9 cellular contexts compared by ENCODE assay signal in the genomic region with DNA sequence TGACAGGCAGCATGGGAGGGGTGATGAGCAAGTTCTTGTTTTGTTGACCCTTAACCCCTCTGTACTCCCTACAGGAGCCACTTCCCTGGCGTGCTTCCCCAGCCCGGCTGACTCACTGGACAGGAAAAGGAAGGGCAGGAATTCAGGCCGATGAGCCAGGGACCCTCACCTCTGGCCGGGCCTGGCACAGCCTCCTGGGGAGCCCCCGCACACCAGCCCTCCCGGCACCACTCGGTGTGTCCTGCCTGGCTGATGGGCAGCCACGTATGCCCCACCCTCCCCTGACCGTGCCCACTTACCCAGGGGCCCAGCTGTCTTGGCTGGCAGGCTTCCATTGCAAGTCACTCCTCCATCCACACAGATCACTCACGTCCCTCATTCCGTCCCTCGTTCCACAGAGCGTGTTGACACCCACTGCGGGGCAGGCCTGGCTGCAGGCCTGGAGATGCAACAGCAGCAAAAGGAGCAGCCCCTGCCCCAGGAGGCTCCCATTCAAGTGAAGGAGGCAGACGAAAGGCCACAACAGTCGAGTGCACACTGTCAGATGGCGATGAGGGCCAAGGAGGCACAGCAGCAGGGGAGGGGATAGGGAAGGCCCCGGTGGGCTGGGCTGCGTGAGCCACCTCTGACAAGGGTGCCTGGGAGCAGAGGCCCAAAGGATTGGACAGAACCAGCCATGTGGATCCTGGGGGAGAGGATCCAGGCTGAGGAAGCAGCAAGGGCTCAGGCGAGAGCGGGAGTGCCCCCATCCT. TPM values are rescaled to one million over a fixed set of nuclear protein-coding genes. Genes with fewer than 3 reads are reported as not detected.
DNase-seq lines count a peak whose midpoint lies in the region; ATAC-seq and TF ChIP-seq lines count a peak whose summit lies in the region.
"Had no signal": no experiment of that assay in that cellular context is flagged by ENCODE, and none has a peak within 500 bp of the region (broad histone marks: within the 10 kb centered on the region; RNA-seq: fewer than 3 reads in every experiment).

No MANE protein-coding gene starts in this region.

- H3K36me3 ChIP-seq in subcutaneous abdominal adipose tissue (ENCODE audit: control insufficient read depth in 5 of 5, insufficient read depth in 5 of 5, low read length in 5 of 5) (no peaks in the 10 kb centered on the region), testis (ENCODE audit: low read depth, missing control alignments) (no peaks in the 10 kb centered on the region)

- no peak for TF ChIP-seq CTCF in cardiac fibroblast (IDR thresholded peaks at IDR 0.05; ENCODE audit: low read depth, low read length)
- no peak for TF ChIP-seq CTCF in testis (IDR thresholded peaks at IDR 0.05)

- H3K27ac ChIP-seq in subcutaneous abdominal adipose tissue (ENCODE audit: low read depth, low read length): peak overlapping the region; percentile 79
- H3K27ac ChIP-seq in testis: no peak overlapping the region
- H3K27ac ChIP-seq: foreskin keratinocyte had no signal

- no peaks in the 10 kb centered on the region for H3K9me3 ChIP-seq in subcutaneous abdominal adipose tissue (ENCODE audit: control insufficient read depth in 5 of 5, low read length in 5 of 5)
- no peaks in the 10 kb centered on the region for H3K9me3 ChIP-seq in testis

- 42 to 75% methylated on average over 14 to 18 of the region's 21 CpGs for WGBS in testis, 2 donors

- intact Hi-C loops in testis (cut with DNase I; ENCODE audit: low total_unique reads): no loop called here

- no peak for TF ChIP-seq POLR2A in testis (IDR thresholded peaks at IDR 0.05)

- H3K9ac ChIP-seq in subcutaneous abdominal adipose tissue (ENCODE audit: low read length in 5 of 5): peak overlapping the region in 2 of 5 donors; percentile 8 to 59

- peaks cover 28 to 63% (median 54%) of the 10 kb centered on the region in 5 donors for H3K4me1 ChIP-seq in subcutaneous abdominal adipose tissue (ENCODE audit: control insufficient read depth in 5 of 5, insufficient read depth in 5 of 5, low read length in 5 of 5)
- H3K4me1 ChIP-seq in testis: peaks cover 29% of the 10 kb centered on the region

- DNase-seq in HT1080 (ENCODE audit: low read depth) (peak; percentile 84), cardiac fibroblast (ENCODE audit: low read depth in 2 of 2) (peak; percentile 89 to 92), left kidney (ENCODE audit: low read depth, low spot score) (peak; percentile 65), testis (no peak), NCI-H510A treated with DMSO at 0.1 percent for 48 hours (lab: John Stamatoyannopoulos, UW) (no peak)
- no peak for DNase-seq in stimulated activated naive CD4-positive, alpha-beta T cell (lab: John Stamatoyannopoulos, UW)

- H3K4me3 ChIP-seq in cardiac fibroblast (replicated peaks in 1 of 2; ENCODE audit: low read depth in 2 of 2, low read length in 2 of 2) (no peak overlapping the region), subcutaneous abdominal adipose tissue (ENCODE audit: low read depth in 1 of 5, low read length in 5 of 5) (no peak overlapping the region), testis (no peak overlapping the region)

- ATAC-seq in GM21447 (IDR thresholded peaks at IDR 0.05; ENCODE audit: unreplicated experiment): no peak
- ATAC-seq: foreskin keratinocyte had no signal

- H3K27me3 ChIP-seq in subcutaneous abdominal adipose tissue (ENCODE audit: control insufficient read depth in 5 of 5, insufficient read depth in 4 of 5, low read length in 5 of 5): no peaks in the 10 kb centered on the region
- no peaks in the 10 kb centered on the region for H3K27me3 ChIP-seq in testis
- H3K27me3 ChIP-seq: foreskin keratinocyte had no signal

RNA-seq across cellular contexts. Expression of gene CD9, which starts 19.7 kb away (rescaled TPM):
- total RNA-seq in HT1080 (2014; rRNA removed; shearing (Covaris generic)): 35.8 and 41.8 TPM in 2 replicates
- 23.4 and 25.8 TPM in 2 replicates for polyA plus RNA-seq in HT1080 (2015; cell fraction: cytosol; rRNA removed)
- polyA plus RNA-seq in HT1080 (2015; cell fraction: nucleus; rRNA removed): 29.0 and 30.5 TPM in 2 replicates
- 10 to 100 TPM; 31.2 to 53.1 TPM for total RNA-seq in testis
- 94.2 TPM for polyA plus RNA-seq in testis (ENCODE audit: insufficient read depth, low read depth, low replicate concordance)

RNA-seq across cellular contexts. Expression of gene VWF, which starts 56.0 kb away (rescaled TPM):
- total RNA-seq in HT1080 (2014; rRNA removed; shearing (Covaris generic)): not detected in 2 replicates
- polyA plus RNA-seq in HT1080 (2015; cell fraction: cytosol; rRNA removed): 0.01 and 0.03 TPM in 2 replicates
- 0.02 TPM in 2 replicates for polyA plus RNA-seq in HT1080 (2015; cell fraction: nucleus; rRNA removed)
- total RNA-seq in testis: 10 to 100 TPM; 83.7 to 86.2 TPM
- 68.3 TPM for polyA plus RNA-seq in testis (ENCODE audit: insufficient read depth, low read depth, low replicate concordance)
- total RNA-seq: foreskin keratinocyte had no signal

Comparison
In these comparisons a context has a peak if more than half of its experiments do, and no peak if none do; other contexts are left out.
1. DNase-seq: peak in HT1080 (single experiment), cardiac fibroblast (2 of 2) and left kidney (single experiment); none in stimulated activated naive CD4-positive, alpha-beta T cell (0 of 6), testis (single experiment) and NCI-H510A treated with DMSO at 0.1 percent for 48 hours (single experiment).
2. RNA of gene VWF, which starts 56.0 kb away (total RNA-seq): 83.7 to 86.2 TPM in testis; not detected in HT1080; every median in the first group is over 10 times any median in the second.